ENCODE assay signal across 8 cellular contexts in genomic region chr19:4866595-4867424, GRCh38. TPM values are rescaled to one million over a fixed set of nuclear protein-coding genes. Genes with fewer than 3 reads are reported as not detected.
A peak's percentile ranks its signal among the peaks of the same experiment; 100 is the strongest.
DNase-seq lines count a peak whose midpoint lies in the region; ATAC-seq and TF ChIP-seq lines count a peak whose summit lies in the region.

No MANE protein-coding gene starts in this region.

- ATAC-seq in heart left ventricle (peak in 2 of 4 donors; percentile 13 to 40), HG02884 (IDR thresholded peaks at IDR 0.05; ENCODE audit: unreplicated experiment) (no peak), HG02623 (IDR thresholded peaks at IDR 0.05; ENCODE audit: unreplicated experiment) (no peak)

- peaks cover 0 to 12% (median 0%) of the 10 kb centered on the region in 9 donors for H3K36me3 ChIP-seq in heart left ventricle
- H3K36me3 ChIP-seq in rectal smooth muscle tissue (ENCODE audit: control insufficient read depth, insufficient read depth, low read length): no peaks in the 10 kb centered on the region

- no peak overlapping the region for H3K27ac Mint-ChIP-seq in activated naive CD8-positive, alpha-beta T cell

- H3K9me3 ChIP-seq in heart left ventricle: no peaks in the 10 kb centered on the region

- DNase-seq in GM12864 (ENCODE audit: low read depth): no peak
- peak; percentile 55 for DNase-seq in RKO (ENCODE audit: low spot score)
- peak; percentile 59 to 71 (median 67) for DNase-seq in heart left ventricle
- DNase-seq in NCI-H1092 treated with DMSO at 0.1 percent for 48 hours (lab: John Stamatoyannopoulos, UW): no peak

- H3K4me1 Mint-ChIP-seq in activated naive CD8-positive, alpha-beta T cell (ENCODE audit: low read depth): peaks cover 10% of the 10 kb centered on the region

- H3K27ac ChIP-seq in heart left ventricle: peak overlapping the region in 11 of 12 donors; percentile 55 to 93 (median 82)
- H3K27ac ChIP-seq in rectal smooth muscle tissue (ENCODE audit: low read depth, low read length): peak overlapping the region; percentile 75

- no peak for TF ChIP-seq POLR2A in heart left ventricle (IDR thresholded peaks at IDR 0.05)

- peak overlapping the region; percentile 79 for H3K4me3 Mint-ChIP-seq in activated naive CD8-positive, alpha-beta T cell

- H3K4me3 ChIP-seq in GM12864 (ENCODE audit: low read depth, low read length) (peak overlapping the region; percentile 83), heart left ventricle (peak overlapping the region; percentile 53 to 92 (median 80)), rectal smooth muscle tissue (ENCODE audit: low read length) (peak overlapping the region; percentile 83)

- H3K36me3 Mint-ChIP-seq in activated naive CD8-positive, alpha-beta T cell: no peaks in the 10 kb centered on the region

- H3K4me1 ChIP-seq in heart left ventricle: peaks cover 0 to 35% (median 9%) of the 10 kb centered on the region in 12 donors
- peaks cover 4% of the 10 kb centered on the region for H3K4me1 ChIP-seq in rectal smooth muscle tissue (ENCODE audit: control insufficient read depth, insufficient read depth, low read length)

- TF ChIP-seq CTCF in GM12864 (IDR thresholded peaks at IDR 0.05; ENCODE audit: low read depth, low read length, missing control alignments) (no peak), heart left ventricle (IDR thresholded peaks at IDR 0.05) (no peak)

- no peaks in the 10 kb centered on the region for H3K27me3 ChIP-seq in heart left ventricle
- H3K27me3 ChIP-seq in rectal smooth muscle tissue (ENCODE audit: control insufficient read depth, insufficient read depth, low read length): no peaks in the 10 kb centered on the region

- intact Hi-C loops in heart left ventricle (cut with DNase I): loop anchor here in 2 of 10 donors (5.0 kb wide), 1 partner anchor 100 kb away; the partner anchor contains the start of gene KDM4B (in 2 of the 2)

- no peaks in the 10 kb centered on the region for H3K9me3 Mint-ChIP-seq in activated naive CD8-positive, alpha-beta T cell (ENCODE audit: low read depth)

- H3K9ac ChIP-seq in rectal smooth muscle tissue (ENCODE audit: low read length): peak overlapping the region; percentile 86

- H3K27me3 Mint-ChIP-seq in activated naive CD8-positive, alpha-beta T cell: no peaks in the 10 kb centered on the region

- WGBS in heart left ventricle, 4 donors: 4 to 8% (median 6%) methylated on average over 20 to 22 of the region's 22 CpGs

RNA-seq across cellular contexts. Expression of gene PLIN3, which starts 0.7 kb away (rescaled TPM):
- 10 to 100 TPM; 17.4 to 70.9 (median 22.9) TPM for total RNA-seq in heart left ventricle
- 100 to 1,000 TPM in 1 of 2 donors, 1 to 10 TPM in 1; 10.0 to 102 TPM for polyA plus RNA-seq in heart left ventricle

RNA-seq across cellular contexts. Expression of gene TICAM1, which starts 35.3 kb away (rescaled TPM):
- total RNA-seq in heart left ventricle: 10 to 100 TPM in 1 of 9 donors, 1 to 10 TPM in 8; 3.7 to 13.6 (median 7.0) TPM
- polyA plus RNA-seq in heart left ventricle: 1 to 10 TPM; 4.0 to 8.6 TPM

RNA-seq across cellular contexts. Expression of gene ARRDC5, which starts 35.9 kb away (rescaled TPM):
- total RNA-seq in heart left ventricle: under 1 TPM in 2 of 9 donors, not detected in 7; 0.43 to 0.70 TPM
- polyA plus RNA-seq in heart left ventricle: under 1 TPM in 1 of 2 donors, not detected in 1; 0.04 TPM

RNA-seq across cellular contexts. Expression of gene UHRF1, which starts 42.5 kb away (rescaled TPM):
- 1 to 10 TPM in 2 of 9 donors, under 1 TPM in 7; 0.25 to 8.9 (median 0.89) TPM for total RNA-seq in heart left ventricle
- polyA plus RNA-seq in heart left ventricle: under 1 TPM; 0.34 to 0.69 TPM

Comparison
In these comparisons a context has a peak if more than half of its experiments do, and no peak if none do; other contexts are left out.
1. DNase-seq: peak in RKO (single experiment) and heart left ventricle (5 of 5); none in GM12864 (single experiment) and NCI-H1092 treated with DMSO at 0.1 percent for 48 hours (single experiment).
2. Peak in every context shown above with its lines, with median percentiles within 50 percentile points of each other: H3K4me3 ChIP-seq.